18 cellular contexts compared by ENCODE assay signal in the genomic region with DNA sequence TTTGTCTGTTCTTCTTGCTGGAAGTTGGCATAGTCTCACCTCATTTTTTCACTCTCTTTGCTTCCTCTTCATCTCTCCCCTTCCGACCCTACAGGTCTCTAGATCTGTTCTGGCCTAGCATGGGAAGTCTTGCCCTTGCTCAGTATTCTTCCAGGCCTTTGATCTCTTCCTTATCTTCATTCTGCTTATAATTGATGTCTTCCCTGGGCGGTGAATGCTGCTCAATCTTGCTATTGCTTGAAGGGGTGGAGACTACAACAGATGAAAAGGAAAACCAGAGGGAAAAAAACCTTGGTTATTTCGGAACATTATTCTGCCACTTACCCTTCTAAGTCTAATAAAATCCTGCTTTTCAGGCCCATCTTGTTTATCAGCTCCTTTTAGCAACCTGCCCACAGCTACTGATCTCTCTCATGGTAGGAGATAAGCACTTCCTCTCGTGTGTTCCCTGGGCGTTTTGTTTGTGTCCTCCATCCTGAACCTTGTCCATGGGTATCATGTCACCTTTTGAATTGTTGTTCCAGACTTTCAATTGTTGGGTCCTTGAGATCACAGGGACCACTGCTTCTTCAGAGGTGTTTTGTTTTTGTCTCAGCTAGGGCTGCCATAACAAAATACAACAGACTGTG.
"Had no signal": no experiment of that assay in that cellular context is flagged by ENCODE, and none has a peak within 500 bp of the region (broad histone marks: within the 10 kb centered on the region; RNA-seq: fewer than 3 reads in every experiment).

No MANE protein-coding gene starts in this region.

- H3K36me3 Mint-ChIP-seq: activated CD4-positive, alpha-beta memory T cell treated with anti-CD3 and anti-CD28 coated beads for 36 hours; activated CD8-positive, alpha-beta memory T cell treated with anti-CD3 and anti-CD28 coated beads, Interleukin-2, amount 10 ng/mL, durations not matched to agents 7 days and 5 days; activated naive CD8-positive, alpha-beta T cell treated with anti-CD3 and anti-CD28 coated beads for 36 hours; naive B cell had no signal

- DNase-seq: activated CD4-positive, alpha-beta memory T cell treated with anti-CD3 and anti-CD28 coated beads for 36 hours; activated CD4-positive, alpha-beta T cell treated with anti-CD3 and anti-CD28 coated beads for 36 hours; activated CD8-positive, alpha-beta memory T cell treated with anti-CD3 and anti-CD28 coated beads, Interleukin-2, amount 10 ng/mL, durations not matched to agents 7 days and 5 days; activated gamma-delta T cell; activated naive CD8-positive, alpha-beta T cell treated with anti-CD3 and anti-CD28 coated beads for 36 hours; activated T-cell treated with anti-CD3 and anti-CD28 coated beads, Interleukin-2, amount 50 U/mL, for 1 hour; brain microvascular endothelial cell; cortex of kidney; effector CD4-positive, alpha-beta T cell; foreskin fibroblast; glutamatergic neuron; naive B cell; pancreas; stimulated activated CD4-positive, alpha-beta T cell treated with anti-CD3 and anti-CD28 coated beads, Interleukin-4, amount 100 ng/mL, for 1 hour; stimulated activated naive CD4-positive, alpha-beta T cell; T-helper 1 cell had no signal

- H3K4me1 Mint-ChIP-seq: activated CD8-positive, alpha-beta memory T cell treated with anti-CD3 and anti-CD28 coated beads, Interleukin-2, amount 10 ng/mL, durations not matched to agents 7 days and 5 days; naive B cell had no signal

- H3K27ac Mint-ChIP-seq: activated CD4-positive, alpha-beta memory T cell treated with anti-CD3 and anti-CD28 coated beads for 36 hours; activated CD4-positive, alpha-beta T cell treated with anti-CD3 and anti-CD28 coated beads for 36 hours; activated CD8-positive, alpha-beta memory T cell treated with anti-CD3 and anti-CD28 coated beads, Interleukin-2, amount 10 ng/mL, durations not matched to agents 7 days and 5 days; activated naive CD8-positive, alpha-beta T cell treated with anti-CD3 and anti-CD28 coated beads for 36 hours; naive B cell had no signal

- H3K27ac ChIP-seq: brain microvascular endothelial cell, pancreas had no signal

- ATAC-seq: activated CD4-positive, alpha-beta T cell treated with anti-CD3 and anti-CD28 coated beads for 36 hours; activated CD8-positive, alpha-beta memory T cell treated with anti-CD3 and anti-CD28 coated beads, Interleukin-2, amount 10 ng/mL, durations not matched to agents 7 days and 5 days; pancreas; SK-N-SH treated with all-trans-retinoic acid at 6 μM for 48 hours had no signal

- H3K9me3 Mint-ChIP-seq: activated CD4-positive, alpha-beta memory T cell treated with anti-CD3 and anti-CD28 coated beads for 36 hours; activated naive CD8-positive, alpha-beta T cell treated with anti-CD3 and anti-CD28 coated beads for 36 hours had no signal

- H3K36me3 ChIP-seq: brain microvascular endothelial cell, pancreas, tibial nerve had no signal

- H3K4me3 ChIP-seq: pancreas, tibial nerve had no signal

- H3K9me3 ChIP-seq: pancreas had no signal

- H3K4me3 Mint-ChIP-seq: activated CD4-positive, alpha-beta memory T cell treated with anti-CD3 and anti-CD28 coated beads for 36 hours; activated CD4-positive, alpha-beta T cell treated with anti-CD3 and anti-CD28 coated beads for 36 hours; activated CD8-positive, alpha-beta memory T cell treated with anti-CD3 and anti-CD28 coated beads, Interleukin-2, amount 10 ng/mL, durations not matched to agents 7 days and 5 days; activated naive CD8-positive, alpha-beta T cell treated with anti-CD3 and anti-CD28 coated beads for 36 hours; naive B cell had no signal

- H3K27me3 ChIP-seq: brain microvascular endothelial cell, pancreas, tibial nerve had no signal
